In genomic region chr19:42219812-42220750, GRCh38 we compare ENCODE assay signal across 8 cellular contexts. TPM values are rescaled to one million over a fixed set of nuclear protein-coding genes. Genes with fewer than 3 reads are reported as not detected.
DNase-seq lines count a peak whose midpoint lies in the region; FAIRE-seq and TF ChIP-seq lines count a peak whose summit lies in the region.

Gene ZNF526 (plus strand): TSS chr19:42220312. CDS start chr19:42224404, 4,092 bp downstream.

- peak within 1 kb of the TSS; percentile 84 for H2AFZ ChIP-seq in neuronal stem cell (ENCODE audit: low read length)

- no peak for FAIRE-seq in frontal cortex (lab: Jason Lieb, UNC)

- H2BK5ac ChIP-seq in neuronal stem cell (ENCODE audit: low read length) = peak within 1 kb of the TSS; percentile 82

- H3K4me1 Mint-ChIP-seq in HFFc6 (ENCODE audit: low read depth) = peaks cover 45% of the 10 kb centered on the region

- TF ChIP-seq CTCF in HFFc6 (IDR thresholded peaks at IDR 0.05) (no peak), NB4 (IDR thresholded peaks at IDR 0.05; ENCODE audit: low read depth, low read length) (no peak)

- peaks cover 17% of the 10 kb centered on the region for H3K79me1 ChIP-seq in neuronal stem cell (ENCODE audit: low read depth, low read length)

- H2BK120ac ChIP-seq in neuronal stem cell (ENCODE audit: low read depth, low read length) = no peak within 1 kb of the TSS

- peak within 1 kb of the TSS; percentile 74 for H2AK5ac ChIP-seq in neuronal stem cell (ENCODE audit: low read depth, low read length)

- H3K14ac ChIP-seq in neuronal stem cell (ENCODE audit: low read length) = peak within 1 kb of the TSS; percentile 56

- H3K36me3 ChIP-seq in neuronal stem cell (replicated peaks in 1 of 2; ENCODE audit: control insufficient read depth in 2 of 2, insufficient read depth in 2 of 2, low read length in 2 of 2) (peaks cover 20 to 29% of the 10 kb centered on the region in 2 donors), subcutaneous abdominal adipose tissue (ENCODE audit: control insufficient read depth in 5 of 5, insufficient read depth in 5 of 5, low read length in 5 of 5) (peaks cover 0 to 14% (median 12%) of the 10 kb centered on the region in 5 donors)

- H2BK12ac ChIP-seq in neuronal stem cell (ENCODE audit: low read length) = no peak within 1 kb of the TSS

- H3K4me1 ChIP-seq in neuronal stem cell (ENCODE audit: control insufficient read depth in 2 of 2, insufficient read depth in 1 of 2, low read depth in 1 of 2, low read length in 2 of 2) (peaks cover 14 to 19% of the 10 kb centered on the region in 2 donors), subcutaneous abdominal adipose tissue (ENCODE audit: control insufficient read depth in 5 of 5, insufficient read depth in 5 of 5, low read length in 5 of 5) (peaks cover 9 to 53% (median 49%) of the 10 kb centered on the region in 5 donors)

- TF ChIP-seq POLR2A in NB4 (IDR thresholded peaks at IDR 0.05; ENCODE audit: extremely low read depth, insufficient read length) = peak; percentile 64

- peak within 1 kb of the TSS; percentile 96 for H3K4me3 Mint-ChIP-seq in HFFc6

- H3K27ac Mint-ChIP-seq in HFFc6 = peak within 1 kb of the TSS; percentile 100

- no peak within 1 kb of the TSS for H4K91ac ChIP-seq in neuronal stem cell (ENCODE audit: low read depth, low read length, poor library complexity)

- H3K4me3 ChIP-seq in NB4 (ENCODE audit: low read depth, low read length) = peak within 1 kb of the TSS; percentile 95
- peak within 1 kb of the TSS; percentile 66 to 90 for H3K4me3 ChIP-seq in neuronal stem cell (ENCODE audit: low read length in 2 of 2)
- peak within 1 kb of the TSS; percentile 83 to 98 (median 87) for H3K4me3 ChIP-seq in subcutaneous abdominal adipose tissue (ENCODE audit: low read depth in 1 of 5, low read length in 5 of 5)

- peak within 1 kb of the TSS; percentile 81 for H3K18ac ChIP-seq in neuronal stem cell (ENCODE audit: low read length)

- peaks cover 2% of the 10 kb centered on the region; the same call in 1 of the 2 replicates for H3K27me3 Mint-ChIP-seq in HFFc6 (ENCODE audit: insufficient read depth)

- no peak within 1 kb of the TSS for H3K4ac ChIP-seq in neuronal stem cell (ENCODE audit: low read length)

- H3K23ac ChIP-seq in neuronal stem cell (ENCODE audit: low read depth, low read length, poor library complexity) = peak within 1 kb of the TSS; percentile 22

- peak within 1 kb of the TSS; percentile 81 for H3K4me2 ChIP-seq in neuronal stem cell (ENCODE audit: insufficient read depth, low read length, poor library complexity, severe bottlenecking)

- H3K27me3 ChIP-seq in neuronal stem cell (ENCODE audit: control insufficient read depth in 3 of 3, insufficient read depth in 3 of 3, low read depth in 1 of 3, low read length in 3 of 3) (no peaks in the 10 kb centered on the region), subcutaneous abdominal adipose tissue (ENCODE audit: control insufficient read depth in 5 of 5, insufficient read depth in 4 of 5, low read length in 5 of 5) (no peaks in the 10 kb centered on the region)

- H3K27ac ChIP-seq in neuronal stem cell (replicated peaks; ENCODE audit: low read length) (peak within 1 kb of the TSS; percentile 89), subcutaneous abdominal adipose tissue (ENCODE audit: low read depth, low read length) (peak within 1 kb of the TSS; percentile 79)

- no peaks in the 10 kb centered on the region for H3K9me3 ChIP-seq in neuronal stem cell (replicated peaks in 1 of 2; ENCODE audit: control insufficient read depth in 2 of 2, insufficient read depth in 1 of 2, low read depth in 1 of 2, low read length in 2 of 2)
- no peaks in the 10 kb centered on the region for H3K9me3 ChIP-seq in subcutaneous abdominal adipose tissue (ENCODE audit: control insufficient read depth in 5 of 5, low read length in 5 of 5)

- no peak within 1 kb of the TSS for H4K8ac ChIP-seq in neuronal stem cell (ENCODE audit: low read depth, low read length)

- peak within 1 kb of the TSS; percentile 88 for H3K9ac ChIP-seq in neuronal stem cell (ENCODE audit: low read depth, low read length, poor library complexity)
- peak within 1 kb of the TSS; percentile 89 to 94 (median 93) for H3K9ac ChIP-seq in subcutaneous abdominal adipose tissue (ENCODE audit: low read length in 5 of 5)

- WGBS in neuronal stem cell (ENCODE audit: extremely low coverage in 2 of 2, insufficient read length in 2 of 2, insufficient replicate concordance in 1 of 2), 2 donors = no CpG with 5 or more reads among the region's 53 CpGs

- H2BK15ac ChIP-seq in neuronal stem cell (ENCODE audit: low read length) = peak within 1 kb of the TSS; percentile 37

- H3K36me3 Mint-ChIP-seq in HFFc6 (ENCODE audit: low read depth) = peaks cover 29% of the 10 kb centered on the region

- peaks cover 5% of the 10 kb centered on the region; the same call in 1 of the 2 replicates for H3K9me3 Mint-ChIP-seq in HFFc6

- DNase-seq in GM04503 (ENCODE audit: low read depth) = peak; percentile 82
- DNase-seq in HFFc6 = peak; percentile 96
- peak; percentile 96 for DNase-seq in NB4 (ENCODE audit: low read depth)
- peak; percentile 98 for DNase-seq in SK-N-DZ (ENCODE audit: low spot score)
- peak; percentile 98 for DNase-seq in activated naive CD4-positive, alpha-beta T cell treated with Interleukin-2 at 50 U/mL for 16 hours
- peak; percentile 98 to 99 for DNase-seq in frontal cortex (ENCODE audit: low spot score in 2 of 2)
- DNase-seq in neuronal stem cell (ENCODE audit: low spot score) = peak; percentile 99

RNA-seq across cellular contexts. Expression of gene ZNF526, which starts in this region (rescaled TPM):
- 10 to 100 TPM; 14.0 to 18.2 (median 16.1) TPM for total RNA-seq in HFFc6 (2021; fragmentation: NEBNext Ultra II Directional; extraction: Animal tissue kit (Norgen Biotek cat#: 25700))
- polyA plus RNA-seq in SK-N-DZ (2014; cell fraction: cytosol; rRNA removed) = 7.7 and 9.3 TPM in 2 replicates
- 5.6 and 6.5 TPM in 2 replicates for polyA plus RNA-seq in SK-N-DZ (2014; cell fraction: nucleus; rRNA removed)
- total RNA-seq in frontal cortex = 4.1 TPM
- 5.4 TPM for polyA plus RNA-seq in neuronal stem cell (2013, experiment 1 of 2)
- polyA plus RNA-seq in neuronal stem cell (2013, experiment 2 of 2) = 5.2 TPM

Comparison
In these comparisons a context has a peak if more than half of its experiments do, and no peak if none do; other contexts are left out.
1. Peak in every context shown above with its lines: DNase-seq, H3K4me3 ChIP-seq and H3K27ac ChIP-seq.